Comparison of ENCODE assay signal across 21 cellular contexts in the genomic region with DNA sequence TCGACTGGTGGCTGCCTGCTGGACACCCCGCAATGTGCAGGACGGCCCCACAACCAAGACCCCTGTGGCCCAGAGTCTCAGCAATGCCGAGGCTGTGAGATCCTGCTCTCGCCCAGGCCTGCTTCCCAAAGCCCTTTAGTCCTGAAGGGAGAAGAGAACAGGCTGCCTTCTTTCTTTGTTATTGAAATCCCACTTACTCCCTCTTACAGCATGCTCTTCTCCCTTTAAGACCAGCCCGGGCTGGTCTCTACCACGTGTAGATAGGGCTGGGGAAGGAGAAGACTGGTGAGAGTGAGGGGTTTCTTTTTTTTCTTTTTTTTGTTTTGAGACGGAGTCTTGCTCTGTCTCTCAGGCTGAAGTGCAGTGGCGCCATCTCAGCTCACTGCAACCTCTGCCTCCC. TPM values are rescaled to one million over a fixed set of nuclear protein-coding genes. Genes with fewer than 3 reads are reported as not detected.
"Had no signal": no experiment of that assay in that cellular context is flagged by ENCODE, and none has a peak within 500 bp of the region (broad histone marks: within the 10 kb centered on the region; RNA-seq: fewer than 3 reads in every experiment).

No MANE protein-coding gene starts in this region.

- H3K9me3 Mint-ChIP-seq: activated B cell treated with CpG ODN at 0.5 μM for 24 hours had no signal

- H3K27ac Mint-ChIP-seq: activated B cell treated with CpG ODN at 0.5 μM for 24 hours; activated CD8-positive, alpha-beta memory T cell treated with anti-CD3 and anti-CD28 coated beads, Interleukin-2, amount 10 ng/mL, durations not matched to agents 7 days and 5 days; activated CD8-positive, alpha-beta T cell treated with anti-CD3 and anti-CD28 coated beads for 36 hours; activated naive CD8-positive, alpha-beta T cell; mesothelial cell of epicardium; progenitor cell of endocrine pancreas had no signal

- H3K4me1 ChIP-seq: gastroesophageal sphincter, testis had no signal

- H3K36me3 ChIP-seq: gastroesophageal sphincter, ovary, transverse colon had no signal

- DNase-seq: activated B cell treated with CpG ODN at 0.5 μM for 24 hours; activated CD4-positive, alpha-beta T cell treated with anti-CD3 and anti-CD28 coated beads, Interleukin-2, amount 50 U/mL, for 1 hour; activated CD8-positive, alpha-beta memory T cell treated with anti-CD3 and anti-CD28 coated beads, Interleukin-2, amount 10 ng/mL, durations not matched to agents 7 days and 5 days; activated CD8-positive, alpha-beta T cell treated with anti-CD3 and anti-CD28 coated beads for 36 hours; activated naive CD4-positive, alpha-beta T cell treated with Interleukin-2 at 50 U/mL for 16 hours; activated T-cell treated with anti-CD3 and anti-CD28 coated beads, Interleukin-2, amount 50 U/mL, for 48 hours; anterior cingulate cortex; effector CD4-positive, alpha-beta T cell; kidney; left colon; naive thymus-derived CD4-positive, alpha-beta T cell; ovary; stimulated activated naive CD4-positive, alpha-beta T cell; testis; transverse colon had no signal

- ATAC-seq: activated CD8-positive, alpha-beta T cell treated with anti-CD3 and anti-CD28 coated beads for 36 hours; gastroesophageal sphincter; naive thymus-derived CD4-positive, alpha-beta T cell; sciatic nerve had no signal

- H3K27me3 Mint-ChIP-seq: activated CD8-positive, alpha-beta T cell treated with anti-CD3 and anti-CD28 coated beads for 36 hours; activated naive CD8-positive, alpha-beta T cell; progenitor cell of endocrine pancreas had no signal

- H3K4me3 ChIP-seq: gastroesophageal sphincter, hepatocyte, ovary, testis, transverse colon had no signal

- H3K9me3 ChIP-seq: gastroesophageal sphincter, ovary, testis, transverse colon had no signal

- H3K4me3 Mint-ChIP-seq: activated B cell treated with CpG ODN at 0.5 μM for 24 hours; activated CD8-positive, alpha-beta memory T cell treated with anti-CD3 and anti-CD28 coated beads, Interleukin-2, amount 10 ng/mL, durations not matched to agents 7 days and 5 days; activated CD8-positive, alpha-beta T cell treated with anti-CD3 and anti-CD28 coated beads for 36 hours; activated naive CD8-positive, alpha-beta T cell; mesothelial cell of epicardium; naive thymus-derived CD4-positive, alpha-beta T cell had no signal

- H3K36me3 Mint-ChIP-seq: activated CD8-positive, alpha-beta memory T cell treated with anti-CD3 and anti-CD28 coated beads, Interleukin-2, amount 10 ng/mL, durations not matched to agents 7 days and 5 days; mesothelial cell of epicardium had no signal

- H3K27ac ChIP-seq: gastroesophageal sphincter, hepatocyte, ovary, testis, transverse colon had no signal

- H3K4me1 Mint-ChIP-seq: activated B cell treated with CpG ODN at 0.5 μM for 24 hours had no signal

- H3K27me3 ChIP-seq: gastroesophageal sphincter, hepatocyte, ovary, testis, transverse colon had no signal

RNA-seq across cellular contexts. Expression of a gene that starts 21.3 kb away (rescaled TPM):
- total RNA-seq: activated B cell treated with CpG ODN at 0.5 μM for 24 hours had no signal
